In genomic region chr7:126443951-126444350, GRCh38 we compare ENCODE assay signal across 1 cellular context.
TF ChIP-seq lines count a peak whose summit lies in the region.

No MANE protein-coding gene starts in this region.

TF ChIP-seq in GM12878, 131 proteins besides CTCF, POLR2A, EP300 and RAD21 (continued from another document):
- TF ChIP-seq, protein P1, sequence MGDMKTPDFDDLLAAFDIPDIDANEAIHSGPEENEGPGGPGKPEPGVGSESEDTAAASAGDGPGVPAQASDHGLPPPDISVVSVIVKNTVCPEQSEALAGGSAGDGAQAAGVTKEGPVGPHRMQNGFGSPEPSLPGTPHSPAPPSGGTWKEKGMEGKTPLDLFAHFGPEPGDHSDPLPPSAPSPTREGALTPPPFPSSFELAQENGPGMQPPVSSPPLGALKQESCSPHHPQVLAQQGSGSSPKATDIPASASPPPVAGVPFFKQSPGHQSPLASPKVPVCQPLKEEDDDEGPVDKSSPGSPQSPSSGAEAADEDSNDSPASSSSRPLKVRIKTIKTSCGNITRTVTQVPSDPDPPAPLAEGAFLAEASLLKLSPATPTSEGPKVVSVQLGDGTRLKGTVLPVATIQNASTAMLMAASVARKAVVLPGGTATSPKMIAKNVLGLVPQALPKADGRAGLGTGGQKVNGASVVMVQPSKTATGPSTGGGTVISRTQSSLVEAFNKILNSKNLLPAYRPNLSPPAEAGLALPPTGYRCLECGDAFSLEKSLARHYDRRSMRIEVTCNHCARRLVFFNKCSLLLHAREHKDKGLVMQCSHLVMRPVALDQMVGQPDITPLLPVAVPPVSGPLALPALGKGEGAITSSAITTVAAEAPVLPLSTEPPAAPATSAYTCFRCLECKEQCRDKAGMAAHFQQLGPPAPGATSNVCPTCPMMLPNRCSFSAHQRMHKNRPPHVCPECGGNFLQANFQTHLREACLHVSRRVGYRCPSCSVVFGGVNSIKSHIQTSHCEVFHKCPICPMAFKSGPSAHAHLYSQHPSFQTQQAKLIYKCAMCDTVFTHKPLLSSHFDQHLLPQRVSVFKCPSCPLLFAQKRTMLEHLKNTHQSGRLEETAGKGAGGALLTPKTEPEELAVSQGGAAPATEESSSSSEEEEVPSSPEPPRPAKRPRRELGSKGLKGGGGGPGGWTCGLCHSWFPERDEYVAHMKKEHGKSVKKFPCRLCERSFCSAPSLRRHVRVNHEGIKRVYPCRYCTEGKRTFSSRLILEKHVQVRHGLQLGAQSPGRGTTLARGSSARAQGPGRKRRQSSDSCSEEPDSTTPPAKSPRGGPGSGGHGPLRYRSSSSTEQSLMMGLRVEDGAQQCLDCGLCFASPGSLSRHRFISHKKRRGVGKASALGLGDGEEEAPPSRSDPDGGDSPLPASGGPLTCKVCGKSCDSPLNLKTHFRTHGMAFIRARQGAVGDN (IDR thresholded peaks at IDR 0.05), result no peak
- TF ChIP-seq CHD1 (IDR thresholded peaks at IDR 0.05; ENCODE audit: low read depth, low read length), result no peak
- TF ChIP-seq ETV6 (conservative IDR thresholded peaks at IDR 0.05 in 1 of 2, IDR thresholded peaks at IDR 0.05 in 1 of 2; ENCODE audit: borderline replicate concordance in 1 of 2, low read depth in 1 of 2), result 0 out of 4 replicates have a peak, but pooled peaks of 1 of the 2 experiments have one; percentile 21
- TF ChIP-seq JUNB (IDR thresholded peaks at IDR 0.05), result peak; percentile 69
- peak; percentile 50; the same call in 1 of the 2 replicates for TF ChIP-seq ZNF384 (IDR thresholded peaks at IDR 0.05; ENCODE audit: borderline replicate concordance, low read depth, low read length)
